Comparison of ENCODE assay signal across 6 cellular contexts in the genomic region with DNA sequence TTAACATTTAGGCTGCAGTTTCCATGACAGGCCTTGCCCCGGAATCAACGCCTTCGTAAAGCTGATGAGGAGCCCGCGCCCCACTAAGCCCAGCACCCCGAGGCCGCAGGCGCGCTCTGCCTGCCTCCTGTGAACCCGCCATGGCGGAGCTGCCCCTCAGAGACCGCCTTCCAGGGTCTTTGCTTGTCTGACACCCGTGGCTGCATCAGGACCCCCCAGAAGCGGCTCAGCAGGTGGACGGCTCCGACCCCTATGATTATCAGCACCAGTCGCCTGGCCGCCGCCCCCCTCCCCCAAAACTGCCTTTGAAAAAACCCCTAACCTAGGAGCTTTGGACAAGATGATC. TPM values are rescaled to one million over a fixed set of nuclear protein-coding genes. Genes with fewer than 3 reads are reported as not detected.
DNase-seq lines count a peak whose midpoint lies in the region; TF ChIP-seq lines count a peak whose summit lies in the region.

No MANE protein-coding gene starts in this region.

- no peak for TF ChIP-seq CTCF in HL-60 (IDR thresholded peaks at IDR 0.05; ENCODE audit: insufficient read depth, low read length)
- no peak for TF ChIP-seq CTCF in cardiac fibroblast (IDR thresholded peaks at IDR 0.05; ENCODE audit: low read depth, low read length)
- TF ChIP-seq CTCF in osteoblast (IDR thresholded peaks at IDR 0.05; ENCODE audit: extremely low read depth, low read depth, low read length), result no peak

- no peaks in the 10 kb centered on the region for H3K27me3 ChIP-seq in HL-60 (ENCODE audit: insufficient read depth, poor library complexity, severe bottlenecking)
- H3K27me3 ChIP-seq in osteoblast (ENCODE audit: insufficient read depth, low read length), result no peaks in the 10 kb centered on the region

- H3K4me3 ChIP-seq in HL-60 (replicated peaks; ENCODE audit: insufficient read depth, low read length), result no peak overlapping the region; the same call in 1 of the 2 replicates
- H3K4me3 ChIP-seq in cardiac fibroblast (replicated peaks in 1 of 2; ENCODE audit: low read depth in 2 of 2, low read length in 2 of 2), result peak overlapping the region; percentile 42 to 92
- H3K4me3 ChIP-seq in osteoblast (ENCODE audit: insufficient read depth, low read length), result peak overlapping the region; percentile 89

- H3K4me2 ChIP-seq in osteoblast (ENCODE audit: insufficient read depth, low read length), result peak overlapping the region; percentile 78

- H2AFZ ChIP-seq in osteoblast (ENCODE audit: low read length), result peak overlapping the region; percentile 87

- H3K9me3 ChIP-seq in osteoblast (ENCODE audit: low read depth, low read length), result no peaks in the 10 kb centered on the region

- H3K4me1 ChIP-seq in osteoblast (ENCODE audit: insufficient read depth, low read length), result peaks cover 16% of the 10 kb centered on the region

- DNase-seq in HL-60 (ENCODE audit: low read depth in 1 of 2, low spot score in 1 of 2) (no peak), cardiac fibroblast (ENCODE audit: low read depth in 2 of 2) (no peak), osteoblast (ENCODE audit: insufficient read length, low spot score, missing footprints) (no peak), ecto neural progenitor cell (ENCODE audit: low spot score) (no peak), UCSD-AML1 (lab: John Stamatoyannopoulos, UW; ENCODE audit: unreplicated experiment) (no peak)
- DNase-seq in NK-92 treated with Interleukin-12 subunit alpha and Interleukin-12 subunit beta, amount 100 ng/mL, for 24 hours (lab: John Stamatoyannopoulos, UW), result no peak

- H3K27ac ChIP-seq in HL-60 (replicated peaks) (peak overlapping the region; percentile 50), osteoblast (ENCODE audit: low read depth, low read length) (peak overlapping the region; percentile 69)

- peaks cover 27% of the 10 kb centered on the region for H3K36me3 ChIP-seq in osteoblast (ENCODE audit: insufficient read depth, low read length)

- peaks cover 52% of the 10 kb centered on the region for H3K79me2 ChIP-seq in osteoblast (ENCODE audit: insufficient read depth, low read length)

- peaks cover 18% of the 10 kb centered on the region for H4K20me1 ChIP-seq in osteoblast (ENCODE audit: insufficient read depth, low read length)

RNA-seq across cellular contexts. Expression of a gene that starts 0.5 kb away (rescaled TPM):
- 20.3 and 26.2 TPM in 2 replicates for total RNA-seq in osteoblast

RNA-seq across cellular contexts. Expression of a gene that starts 11.1 kb away (rescaled TPM):
- 10.5 and 14.1 TPM in 2 replicates for total RNA-seq in osteoblast

RNA-seq across cellular contexts. Expression of a gene that starts 26.3 kb away (rescaled TPM):
- 11.9 and 15.0 TPM in 2 replicates for total RNA-seq in osteoblast

RNA-seq across cellular contexts. Expression of a gene that starts 27.6 kb away (rescaled TPM):
- total RNA-seq in osteoblast, result 26.2 and 30.4 TPM in 2 replicates

RNA-seq across cellular contexts. Expression of a gene that starts 29.0 kb away (rescaled TPM):
- 1.8 and 2.7 TPM in 2 replicates for total RNA-seq in osteoblast
